10 cellular contexts compared by ENCODE assay signal in the genomic region with DNA sequence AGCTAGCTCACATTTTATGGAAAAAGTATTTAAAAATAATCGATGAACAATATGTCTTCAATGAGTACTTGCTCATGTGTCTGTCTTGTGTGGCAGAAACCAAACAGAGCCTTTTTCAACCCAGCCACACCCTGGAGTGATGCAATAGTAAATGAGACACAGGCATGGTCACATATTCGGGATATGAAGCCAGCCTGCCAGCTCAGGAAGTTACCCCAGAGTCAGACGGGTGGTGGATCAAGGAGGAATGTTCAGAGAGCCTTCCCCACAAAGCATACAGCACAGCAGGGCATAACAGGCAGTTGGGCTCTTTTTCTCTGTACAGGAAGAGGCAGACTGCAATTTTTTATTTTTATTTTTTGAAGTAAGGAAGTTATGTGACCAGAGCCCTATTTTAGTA. TPM values are rescaled to one million over a fixed set of nuclear protein-coding genes. Genes with fewer than 3 reads are reported as not detected.
DNase-seq lines count a peak whose midpoint lies in the region; ATAC-seq and TF ChIP-seq lines count a peak whose summit lies in the region.
"Had no signal": no experiment of that assay in that cellular context is flagged by ENCODE, and none has a peak within 500 bp of the region (broad histone marks: within the 10 kb centered on the region; RNA-seq: fewer than 3 reads in every experiment).

No MANE protein-coding gene starts in this region.

- H3K4me2 ChIP-seq in mesenchymal stem cell (ENCODE audit: low read length, poor library complexity, severe bottlenecking), result no peak overlapping the region

- H4K91ac ChIP-seq in mesenchymal stem cell (ENCODE audit: low read length), result no peak overlapping the region

- H2BK15ac ChIP-seq in mesenchymal stem cell (ENCODE audit: low read depth, poor library complexity, severe bottlenecking), result no peak overlapping the region

- no peak overlapping the region for H4K8ac ChIP-seq in mesenchymal stem cell (ENCODE audit: low read length)

- peaks cover 0 to 24% of the 10 kb centered on the region in 2 experiments for H3K36me3 ChIP-seq in mesenchymal stem cell (ENCODE audit: control insufficient read depth in 1 of 2, insufficient read depth in 2 of 2, low read depth in 1 of 2, low read length in 2 of 2)

- peak overlapping the region; percentile 9 for H3K27ac ChIP-seq in mesenchymal stem cell (ENCODE audit: low read length, poor library complexity, severe bottlenecking)

- H3K4me3 ChIP-seq in AG10803 (ENCODE audit: low read length) (no peak overlapping the region), mesenchymal stem cell (ENCODE audit: insufficient read depth in 1 of 2, low read depth in 1 of 2, low read length in 2 of 2) (no peak overlapping the region)

- TF ChIP-seq CTCF in AG10803 (conservative IDR thresholded peaks at IDR 0.05; ENCODE audit: low read length), result no peak
- TF ChIP-seq CTCF in nephron progenitor cell (IDR thresholded peaks at IDR 0.05), result no peak

- DNase-seq in AG10803 (ENCODE audit: low read depth) (peak; percentile 94), NCI-H226 (peak; percentile 72), dedifferentiated amniotic fluid mesenchymal stem cell (ENCODE audit: extremely low spot score) (peak; percentile 97), mesenchymal stem cell (peak; percentile 58), nephron progenitor cell (no peak)
- no peak for DNase-seq in activated naive CD4-positive, alpha-beta T cell treated with anti-CD3 and anti-CD28 coated beads, Interleukin-2, amount 10 ng/mL, durations not matched to agents 7 days and 5 days
- DNase-seq in activated CD4-positive, alpha-beta T cell treated with anti-CD3 and anti-CD28 coated beads, Interleukin-2, amount 50 U/mL, for 4 hours, result no peak
- DNase-seq: NCI-H1694, retina had no signal

- peaks cover 7% of the 10 kb centered on the region for H3K27me3 Mint-ChIP-seq in activated naive CD4-positive, alpha-beta T cell treated with anti-CD3 and anti-CD28 coated beads, Interleukin-2, amount 10 ng/mL, durations not matched to agents 7 days and 5 days
- H3K27me3 Mint-ChIP-seq in nephron progenitor cell (ENCODE audit: low read depth, poor library complexity), result peaks cover 5% of the 10 kb centered on the region

- no peak overlapping the region for H3K4ac ChIP-seq in mesenchymal stem cell (ENCODE audit: low read depth in 1 of 2, low read length in 2 of 2)

- H3K9ac ChIP-seq in mesenchymal stem cell (ENCODE audit: low read length), result peak overlapping the region; percentile 71

- no peak overlapping the region for H3K23ac ChIP-seq in mesenchymal stem cell (ENCODE audit: low read length in 2 of 2)

- H3K9me3 ChIP-seq in mesenchymal stem cell (ENCODE audit: control insufficient read depth, low read length), result no peaks in the 10 kb centered on the region

- whole genome bisulfite sequencing in mesenchymal stem cell, result 8% methylated on average over 1 of the region's 3 CpGs

- peak overlapping the region in 1 of 2 experiments; percentile 18 for H3K18ac ChIP-seq in mesenchymal stem cell (ENCODE audit: low read depth in 1 of 2, low read length in 2 of 2)

- ATAC-seq in HG03520 (IDR thresholded peaks at IDR 0.05; ENCODE audit: unreplicated experiment), result no peak

- peaks cover 17% of the 10 kb centered on the region for H3K4me1 ChIP-seq in mesenchymal stem cell (ENCODE audit: control insufficient read depth, insufficient read depth, low read depth, low read length)

- H2BK12ac ChIP-seq in mesenchymal stem cell (ENCODE audit: low read length in 2 of 2), result peak overlapping the region in 1 of 2 experiments; percentile 45

- H3K27me3 ChIP-seq in mesenchymal stem cell (ENCODE audit: control insufficient read depth in 1 of 2, insufficient read depth in 1 of 2, low read length in 2 of 2), result no peaks in the 10 kb centered on the region

- H2BK120ac ChIP-seq in mesenchymal stem cell (ENCODE audit: low read depth, low read length), result no peak overlapping the region

- H3K9me3 Mint-ChIP-seq in activated naive CD4-positive, alpha-beta T cell treated with anti-CD3 and anti-CD28 coated beads, Interleukin-2, amount 10 ng/mL, durations not matched to agents 7 days and 5 days, result no peaks in the 10 kb centered on the region
- no peaks in the 10 kb centered on the region for H3K9me3 Mint-ChIP-seq in nephron progenitor cell

- no peak overlapping the region for H3K4me3 Mint-ChIP-seq in activated naive CD4-positive, alpha-beta T cell treated with anti-CD3 and anti-CD28 coated beads, Interleukin-2, amount 10 ng/mL, durations not matched to agents 7 days and 5 days
- no peak overlapping the region for H3K4me3 Mint-ChIP-seq in nephron progenitor cell

- peaks cover 2% of the 10 kb centered on the region for H3K4me1 Mint-ChIP-seq in activated naive CD4-positive, alpha-beta T cell treated with anti-CD3 and anti-CD28 coated beads, Interleukin-2, amount 10 ng/mL, durations not matched to agents 7 days and 5 days
- H3K4me1 Mint-ChIP-seq in nephron progenitor cell, result peaks cover 11% of the 10 kb centered on the region

- H3K36me3 Mint-ChIP-seq in activated naive CD4-positive, alpha-beta T cell treated with anti-CD3 and anti-CD28 coated beads, Interleukin-2, amount 10 ng/mL, durations not matched to agents 7 days and 5 days, result no peaks in the 10 kb centered on the region
- peaks cover 4% of the 10 kb centered on the region for H3K36me3 Mint-ChIP-seq in nephron progenitor cell (ENCODE audit: low read depth)

- H2AK5ac ChIP-seq in mesenchymal stem cell (ENCODE audit: low read length, severe bottlenecking), result no peak overlapping the region

- peaks cover 7% of the 10 kb centered on the region for H3K79me1 ChIP-seq in mesenchymal stem cell (replicated peaks; ENCODE audit: low read length, poor library complexity, severe bottlenecking)

- CTCF ChIA-PET in activated naive CD4-positive, alpha-beta T cell treated with anti-CD3 and anti-CD28 coated beads, Interleukin-2, amount 10 ng/mL, durations not matched to agents 7 days and 5 days (lab: Charles Lee), result no interaction called here

- H2AFZ ChIP-seq in mesenchymal stem cell (ENCODE audit: low read depth, low read length), result no peak overlapping the region

- no peak overlapping the region for H2BK5ac ChIP-seq in mesenchymal stem cell (ENCODE audit: low read depth, low read length, poor library complexity, severe bottlenecking)

- no peak overlapping the region for H3K27ac Mint-ChIP-seq in activated naive CD4-positive, alpha-beta T cell treated with anti-CD3 and anti-CD28 coated beads, Interleukin-2, amount 10 ng/mL, durations not matched to agents 7 days and 5 days
- no peak overlapping the region for H3K27ac Mint-ChIP-seq in nephron progenitor cell

- no peak overlapping the region for H3K14ac ChIP-seq in mesenchymal stem cell (ENCODE audit: low read length in 2 of 2)

RNA-seq across cellular contexts. Expression of gene LARP6, which starts 27.3 kb away (rescaled TPM):
- 57.0 TPM for polyA plus RNA-seq in mesenchymal stem cell (2013, experiment 1 of 2)
- 60.3 TPM for polyA plus RNA-seq in mesenchymal stem cell (2013, experiment 2 of 2)

Comparison
In these comparisons a context has a peak if more than half of its experiments do, and no peak if none do; other contexts are left out.
1. DNase-seq: peak in AG10803 (single experiment), NCI-H226 (single experiment), dedifferentiated amniotic fluid mesenchymal stem cell (single experiment) and mesenchymal stem cell (single experiment); none in activated naive CD4-positive, alpha-beta T cell treated with anti-CD3 and anti-CD28 coated beads, Interleukin-2, amount 10 ng/mL, durations not matched to agents 7 days and 5 days (single experiment), activated CD4-positive, alpha-beta T cell treated with anti-CD3 and anti-CD28 coated beads, Interleukin-2, amount 50 U/mL, for 4 hours (0 of 2) and nephron progenitor cell (single experiment).